ENCODE assay signal across 8 cellular contexts in the genomic region with DNA sequence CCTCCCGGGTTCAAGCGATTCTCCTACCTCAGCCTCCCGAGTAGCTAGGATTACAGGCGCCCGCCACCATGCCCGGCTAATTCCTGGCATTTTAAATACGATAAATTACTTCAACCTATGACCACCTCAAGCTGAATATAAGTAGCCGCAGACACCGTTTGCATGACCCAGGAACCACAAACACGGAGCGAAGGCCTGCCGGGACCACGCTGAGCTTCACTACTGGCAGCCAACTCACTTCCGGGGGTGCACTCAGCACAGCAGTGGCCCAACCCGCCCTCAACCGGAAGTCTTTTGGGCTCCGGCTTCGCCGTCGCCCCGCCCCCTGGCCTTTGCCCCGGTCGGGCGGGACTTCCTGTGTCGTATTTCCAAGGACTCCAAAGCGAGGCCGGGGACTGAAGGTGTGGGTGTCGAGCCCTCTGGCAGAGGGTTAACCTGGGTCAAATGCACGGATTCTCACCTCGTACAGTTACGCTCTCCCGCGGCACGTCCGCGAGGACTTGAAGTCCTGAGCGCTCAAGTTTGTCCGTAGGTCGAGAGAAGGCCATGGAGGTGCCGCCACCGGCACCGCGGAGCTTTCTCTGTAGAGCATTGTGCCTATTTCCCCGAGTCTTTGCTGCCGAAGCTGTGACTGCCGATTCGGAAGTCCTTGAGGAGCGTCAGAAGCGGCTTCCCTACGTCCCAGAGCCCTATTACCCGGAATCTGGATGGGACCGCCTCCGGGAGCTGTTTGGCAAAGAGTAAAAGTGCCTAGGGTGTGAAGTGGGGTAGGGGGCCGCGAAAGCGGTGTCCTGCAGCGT. TPM values are rescaled to one million over a fixed set of nuclear protein-coding genes. Genes with fewer than 3 reads are reported as not detected.
DNase-seq lines count a peak whose midpoint lies in the region; ATAC-seq and TF ChIP-seq lines count a peak whose summit lies in the region.

A gene with protein sequence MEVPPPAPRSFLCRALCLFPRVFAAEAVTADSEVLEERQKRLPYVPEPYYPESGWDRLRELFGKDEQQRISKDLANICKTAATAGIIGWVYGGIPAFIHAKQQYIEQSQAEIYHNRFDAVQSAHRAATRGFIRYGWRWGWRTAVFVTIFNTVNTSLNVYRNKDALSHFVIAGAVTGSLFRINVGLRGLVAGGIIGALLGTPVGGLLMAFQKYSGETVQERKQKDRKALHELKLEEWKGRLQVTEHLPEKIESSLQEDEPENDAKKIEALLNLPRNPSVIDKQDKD (plus strand): TSS at position 360 of the 800 bp plus-strand sequence. CDS start 187 bp downstream, at position 547.

- peak in 1 of 4 donors; percentile 26 for TF ChIP-seq EP300 in upper lobe of left lung (IDR thresholded peaks at IDR 0.05)

- peak; percentile 98 for ATAC-seq in HG02870 (IDR thresholded peaks at IDR 0.05; ENCODE audit: unreplicated experiment)
- peak; percentile 99 to 100 (median 100) for ATAC-seq in heart right ventricle
- ATAC-seq in upper lobe of left lung (ENCODE audit: low FRiP score in 2 of 2): peak; percentile 100

- WGBS in heart right ventricle, 2 donors: 0 to 1% methylated on average over 57 of the region's 57 CpGs
- WGBS in upper lobe of left lung, 2 donors: 0 to 1% methylated on average over 19 to 51 of the region's 57 CpGs

- H3K9me3 ChIP-seq in heart right ventricle (no peaks in the 10 kb centered on the region), upper lobe of left lung (no peaks in the 10 kb centered on the region)

- TF ChIP-seq CTCF in GM13976 (IDR thresholded peaks at IDR 0.05; ENCODE audit: borderline replicate concordance, control extremely low read depth, extremely low read depth, insufficient read depth, missing control alignments) (no peak), heart right ventricle (IDR thresholded peaks at IDR 0.05) (peak in 1 of 9 donors; percentile 7), upper lobe of left lung (IDR thresholded peaks at IDR 0.05) (no peak)

- intact Hi-C loops in T-helper 1 cell treated with Interleukin-12 subunit alpha and Interleukin-12 subunit beta and Interleukin-4 antibody, amounts not matched to agents 30 ng/mL and 1 ng/mL, for 36 hours (cut with micrococcal nuclease): loop anchor here (1.0 to 5.0 kb wide), 18 partner anchors 9 to 1244 kb away; partner anchors contain the start of genes ADPRH, ARHGAP31, B4GALT4 and CD80
- intact Hi-C loops in heart right ventricle (cut with DNase I) (loop anchor here in 3 of 10 donors (1.0 to 10.0 kb wide), 4 partner anchors 30 to 996 kb away; partner anchors contain the start of genes COX17 (in 2 of the 3) and POGLUT1 (in 1 of the 3)), posterior cingulate gyrus (cut with DNase I) (loop anchor here (1.0 kb wide), 2 partner anchors 35 to 179 kb away; partner anchors contain the start of genes COX17 and TMEM39A)

- peaks cover 0 to 26% (median 4%) of the 10 kb centered on the region in 9 donors for H3K36me3 ChIP-seq in heart right ventricle
- H3K36me3 ChIP-seq in upper lobe of left lung: peaks cover 0 to 5% (median 0%) of the 10 kb centered on the region in 4 donors

- in situ Hi-C loops in GM13976 (cut with MboI; ENCODE audit: low sequenced_read_pairs, unreplicated experiment): no loop called here

- TF ChIP-seq POLR2A in upper lobe of left lung (IDR thresholded peaks at IDR 0.05): peak; percentile 53 to 93 (median 84)

- DNase-seq in GM13976 (ENCODE audit: low spot score): peak; percentile 97
- peak; percentile 97 for DNase-seq in NCI-H146 treated with DMSO at 0.1 percent for 48 hours (lab: John Stamatoyannopoulos, UW; ENCODE audit: unreplicated experiment)
- DNase-seq in amniotic epithelial cell (ENCODE audit: low read depth): peak; percentile 95
- peak; percentile 96 to 98 for DNase-seq in heart right ventricle
- peak; percentile 97 to 100 (median 99) for DNase-seq in posterior cingulate gyrus
- DNase-seq in upper lobe of left lung: peak; percentile 99

- H3K4me1 ChIP-seq in heart right ventricle (peaks cover 9 to 44% (median 31%) of the 10 kb centered on the region in 9 donors), upper lobe of left lung (peaks cover 25 to 42% (median 28%) of the 10 kb centered on the region in 4 donors)

- H3K27ac ChIP-seq in heart right ventricle (peak within 1 kb of the TSS; percentile 74 to 98 (median 96)), upper lobe of left lung (peak within 1 kb of the TSS; percentile 90 to 97 (median 94))

- H3K4me3 ChIP-seq in heart right ventricle: peak within 1 kb of the TSS; percentile 66 to 93 (median 82)
- H3K4me3 ChIP-seq in upper lobe of left lung: peak within 1 kb of the TSS; percentile 58 to 88 (median 76)

- H3K27me3 ChIP-seq in heart right ventricle (no peaks in the 10 kb centered on the region), upper lobe of left lung (no peaks in the 10 kb centered on the region)

RNA-seq across cellular contexts. Expression of the gene that starts here (rescaled TPM):
- 63.3 and 69.3 TPM in 2 replicates for total RNA-seq in T-helper 1 cell treated with Interleukin-12 subunit alpha and Interleukin-12 subunit beta and Interleukin-4 antibody, amounts not matched to agents 30 ng/mL and 1 ng/mL, for 36 hours
- total RNA-seq in heart right ventricle: 100 to 1,000 TPM; 213 to 379 (median 240) TPM
- 100 to 1,000 TPM in 1 of 2 donors, 10 to 100 TPM in 1; 90.3 to 126 TPM for polyA plus RNA-seq in heart right ventricle
- 100 to 1,000 TPM in 1 of 6 donors, 10 to 100 TPM in 5; 33.6 to 105 (median 52.8) TPM for total RNA-seq in upper lobe of left lung

Comparison
In these comparisons a context has a peak if more than half of its experiments do, and no peak if none do; other contexts are left out.
1. Peak in every context shown above with its lines: DNase-seq, ATAC-seq, H3K4me3 ChIP-seq and H3K27ac ChIP-seq.